ENCODE assay signal across 8 cellular contexts in genomic region chr11:77046060-77046501, GRCh38. TPM values are rescaled to one million over a fixed set of nuclear protein-coding genes. Genes with fewer than 3 reads are reported as not detected.
DNase-seq lines count a peak whose midpoint lies in the region; ATAC-seq and TF ChIP-seq lines count a peak whose summit lies in the region.

No MANE protein-coding gene starts in this region.

- H3K27me3 ChIP-seq in HUES64 (ENCODE audit: insufficient read depth, low read length) (peaks cover 22% of the 10 kb centered on the region), liver (ENCODE audit: control insufficient read depth in 4 of 4, insufficient read depth in 4 of 4, low read length in 3 of 4) (peaks cover 0 to 3% (median 0%) of the 10 kb centered on the region in 4 donors)

- peaks cover 11% of the 10 kb centered on the region for H3K4me1 Mint-ChIP-seq in chondrocyte (ENCODE audit: low read depth)

- H3K27ac Mint-ChIP-seq in chondrocyte (ENCODE audit: unreplicated experiment), result no peak overlapping the region

- DNase-seq in GM12864 (ENCODE audit: low read depth) (no peak), chondrocyte (ENCODE audit: low spot score) (no peak), NCI-H1105 treated with DMSO at 0.1 percent for 48 hours (lab: John Stamatoyannopoulos, UW) (no peak), GF-D8 (lab: John Stamatoyannopoulos, UW) (no peak)
- peak; percentile 20 to 72 (median 48) for DNase-seq in stimulated activated naive CD4-positive, alpha-beta T cell (lab: John Stamatoyannopoulos, UW)

- peak; percentile 22 to 25 for ATAC-seq in activated CD4-positive, CD25-positive, alpha-beta regulatory T cell treated with anti-CD3 and anti-CD28 coated beads, Interleukin-2, amount 50 U/mL, for 24 hours

- H3K36me3 ChIP-seq in HUES64 (ENCODE audit: insufficient read depth, low read length), result no peaks in the 10 kb centered on the region
- no peaks in the 10 kb centered on the region for H3K36me3 ChIP-seq in liver (ENCODE audit: control insufficient read depth in 4 of 4, insufficient read depth in 3 of 4, low read depth in 1 of 4, low read length in 3 of 4)

- H3K4me3 Mint-ChIP-seq in chondrocyte (ENCODE audit: unreplicated experiment), result no peak overlapping the region

- peaks cover 7% of the 10 kb centered on the region for H3K27me3 Mint-ChIP-seq in chondrocyte (ENCODE audit: low read depth)

- no peaks in the 10 kb centered on the region for H3K9me3 ChIP-seq in HUES64 (ENCODE audit: insufficient read depth, low read depth, low read length)
- no peaks in the 10 kb centered on the region for H3K9me3 ChIP-seq in liver (ENCODE audit: control insufficient read depth in 4 of 4, low read length in 3 of 4)

- no peak overlapping the region for H3K27ac ChIP-seq in HUES64 (ENCODE audit: low read depth, low read length)
- no peak overlapping the region for H3K27ac ChIP-seq in liver (ENCODE audit: low read depth in 1 of 2, low read length in 2 of 2)

- no peaks in the 10 kb centered on the region for H3K36me3 Mint-ChIP-seq in chondrocyte (ENCODE audit: low read depth)

- TF ChIP-seq RAD21 in liver (IDR thresholded peaks at IDR 0.05), result peak in 1 of 2 donors; percentile 77

- TF ChIP-seq CTCF in GM12864 (IDR thresholded peaks at IDR 0.05; ENCODE audit: low read depth, low read length, missing control alignments) (peak; percentile 85), chondrocyte (IDR thresholded peaks at IDR 0.05) (peak; percentile 81), liver (IDR thresholded peaks at IDR 0.05; ENCODE audit: low read depth, low read length, missing input control) (peak; percentile 76)

- H3K9me3 Mint-ChIP-seq in chondrocyte (ENCODE audit: low read depth), result no peaks in the 10 kb centered on the region

- H3K4me1 ChIP-seq in HUES64 (ENCODE audit: insufficient read depth, low read length) (no peaks in the 10 kb centered on the region), liver (ENCODE audit: control insufficient read depth in 4 of 4, insufficient read depth in 4 of 4, low read length in 3 of 4) (peaks cover 5 to 11% (median 8%) of the 10 kb centered on the region in 4 donors)

- WGBS in HUES64, result 3% methylated on average over 36 of the region's 39 CpGs
- 5% methylated on average over 39 of the region's 39 CpGs for WGBS in liver

- no peak overlapping the region for H3K4me3 ChIP-seq in GM12864 (ENCODE audit: low read depth, low read length)
- peak overlapping the region; percentile 17; the same call in 1 of the 2 replicates for H3K4me3 ChIP-seq in HUES64 (ENCODE audit: low read length)
- H3K4me3 ChIP-seq in liver (ENCODE audit: low read depth in 1 of 3, low read length in 3 of 3), result no peak overlapping the region

- no peak overlapping the region for H3K9ac ChIP-seq in HUES64 (ENCODE audit: low read depth, low read length)
- no peak overlapping the region for H3K9ac ChIP-seq in liver (ENCODE audit: low read depth in 1 of 2, low read length in 2 of 2)

TF ChIP-seq in liver, 16 proteins besides CTCF, POLR2A, EP300 and RAD21:
- no peak for TF ChIP-seq JUND (IDR thresholded peaks at IDR 0.05)
- no peak for TF ChIP-seq NR2F2 (IDR thresholded peaks at IDR 0.05)
- TF ChIP-seq HNF4A (conservative IDR thresholded peaks at IDR 0.05), result no peak
- no peak for TF ChIP-seq RXRA (IDR thresholded peaks at IDR 0.05)
- no peak for TF ChIP-seq MAX (IDR thresholded peaks at IDR 0.05)
- no peak for TF ChIP-seq FOXA1 (IDR thresholded peaks at IDR 0.05)
- TF ChIP-seq ZBTB33 (IDR thresholded peaks at IDR 0.05), result no peak

RNA-seq across cellular contexts. Expression of gene B3GNT6, which starts 11.9 kb away (rescaled TPM):
- not detected for polyA plus RNA-seq in HUES64 (2013, experiment 1 of 2)
- polyA plus RNA-seq in HUES64 (2013, experiment 2 of 2), result not detected
- total RNA-seq in chondrocyte (not detected in 3 replicates), liver (not detected)
- not detected for polyA plus RNA-seq in liver

RNA-seq across cellular contexts. Expression of gene CAPN5, which starts 20.7 kb away (rescaled TPM):
- 17.3 TPM for polyA plus RNA-seq in HUES64 (2013, experiment 1 of 2)
- polyA plus RNA-seq in HUES64 (2013, experiment 2 of 2), result 18.2 TPM
- total RNA-seq in chondrocyte (11.9 to 16.7 TPM (median 13.6 TPM) in 3 replicates), liver (10 to 100 TPM in 1 of 2 donors, 1 to 10 TPM in 1; 6.5 to 25.8 TPM)
- 10 to 100 TPM; 18.1 to 18.3 TPM for polyA plus RNA-seq in liver

RNA-seq across cellular contexts. Expression of gene OMP, which starts 56.6 kb away (rescaled TPM):
- polyA plus RNA-seq in HUES64 (2013, experiment 1 of 2), result not detected
- polyA plus RNA-seq in HUES64 (2013, experiment 2 of 2), result not detected
- total RNA-seq in chondrocyte (not detected in 3 replicates), liver (under 1 TPM; 0.65 to 0.75 TPM)
- polyA plus RNA-seq in liver, result under 1 TPM in 1 of 2 donors, not detected in 1; 0.24 TPM

Comparison
In these comparisons a context has a peak if more than half of its experiments do, and no peak if none do; other contexts are left out.
1. DNase-seq: peak in stimulated activated naive CD4-positive, alpha-beta T cell (6 of 6); none in GM12864 (single experiment), chondrocyte (single experiment), NCI-H1105 treated with DMSO at 0.1 percent for 48 hours (single experiment) and GF-D8 (single experiment).
2. Peak in every context shown above with its lines, with median percentiles within 50 percentile points of each other: CTCF ChIP-seq.